9 cellular contexts compared by ENCODE assay signal in the genomic region with DNA sequence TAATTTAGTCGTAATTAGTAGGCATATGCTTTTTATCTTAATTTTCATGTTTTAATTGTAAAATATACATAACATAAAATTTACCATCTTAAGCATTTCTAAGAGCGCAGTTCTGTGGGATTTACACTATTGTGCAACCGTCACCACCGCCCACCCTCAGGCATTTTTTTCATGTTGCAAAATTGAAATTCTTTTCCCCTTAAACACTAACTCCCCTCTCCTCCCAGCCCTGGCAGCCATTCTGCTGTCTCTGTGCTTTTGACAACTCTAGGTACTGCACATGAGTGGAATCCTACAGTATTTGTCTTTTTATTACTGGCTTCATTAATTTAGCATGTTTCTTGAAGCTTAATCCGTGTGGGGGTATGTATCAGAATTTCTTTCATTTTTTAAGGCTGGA. TPM values are rescaled to one million over a fixed set of nuclear protein-coding genes. Genes with fewer than 3 reads are reported as not detected.
DNase-seq lines count a peak whose midpoint lies in the region; ATAC-seq and TF ChIP-seq lines count a peak whose summit lies in the region.
"Had no signal": no experiment of that assay in that cellular context is flagged by ENCODE, and none has a peak within 500 bp of the region (broad histone marks: within the 10 kb centered on the region; RNA-seq: fewer than 3 reads in every experiment).

No MANE protein-coding gene starts in this region.

- intact Hi-C loops in CD4-positive, alpha-beta T cell (cut with DNase I, micrococcal nuclease): no loop called here
- intact Hi-C loops in MCF 10A (cut with micrococcal nuclease) (no loop called here), stomach (cut with DNase I; ENCODE audit: low total_unique reads) (no loop called here), aorta (cut with DNase I) (no loop called here)

- DNase-seq in CD4-positive, alpha-beta T cell: no peak
- DNase-seq in MG63 (peak; percentile 40), MCF 10A (ENCODE audit: unreplicated experiment) (peak; percentile 80), stomach (no peak), aorta (no peak)
- DNase-seq in naive thymus-derived CD8-positive, alpha-beta T cell: no peak
- no peak for DNase-seq in effector CD4-positive, alpha-beta T cell
- DNase-seq: activated CD8-positive, alpha-beta memory T cell treated with anti-CD3 and anti-CD28 coated beads, Interleukin-2, amount 50 U/mL, for 48 hours had no signal

- no peak for TF ChIP-seq CTCF in CD4-positive, alpha-beta T cell (IDR thresholded peaks at IDR 0.05)
- TF ChIP-seq CTCF in MCF 10A (IDR thresholded peaks at IDR 0.05; ENCODE audit: unreplicated experiment) (no peak), stomach (IDR thresholded peaks at IDR 0.05) (no peak)

- no peaks in the 10 kb centered on the region for H3K36me3 ChIP-seq in MG63
- no peaks in the 10 kb centered on the region for H3K36me3 ChIP-seq in stomach
- H3K36me3 ChIP-seq in aorta (ENCODE audit: control insufficient read depth in 1 of 2, insufficient read depth in 2 of 2, low read length in 1 of 2): no peaks in the 10 kb centered on the region

- CTCF ChIA-PET in CD4-positive, alpha-beta T cell (lab: Charles Lee): interaction anchor here (1.9 to 2.0 kb wide), 2 partner anchors 27 to 32 kb away, joined by 6 to 8 read pairs; no protein-coding TSS in a partner anchor
- CTCF ChIA-PET in MCF 10A (lab: Yijun Ruan, JAX): interaction anchor here (0.6 to 0.8 kb wide), 2 partner anchors 34 to 42 kb away, joined by 3 read pairs; no protein-coding TSS in a partner anchor

- no peak for TF ChIP-seq EP300 in stomach (IDR thresholded peaks at IDR 0.05)

- H3K4me3 ChIP-seq in MG63 (no peak overlapping the region), stomach (no peak overlapping the region), aorta (ENCODE audit: low read length in 2 of 2) (no peak overlapping the region)

- 60 to 78% (median 70%) methylated on average over 5 of the region's 5 CpGs for whole genome bisulfite sequencing in stomach, 5 donors
- WGBS in aorta, 2 donors: 54 to 58% methylated on average over 5 of the region's 5 CpGs

- no peak for TF ChIP-seq POLR2A in stomach (IDR thresholded peaks at IDR 0.05)

- H3K36me3 Mint-ChIP-seq in CD4-positive, alpha-beta T cell (ENCODE audit: low read depth): peaks cover 53% of the 10 kb centered on the region
- H3K36me3 Mint-ChIP-seq in MCF 10A (ENCODE audit: insufficient read depth, unreplicated experiment): no peaks in the 10 kb centered on the region
- H3K36me3 Mint-ChIP-seq in naive thymus-derived CD8-positive, alpha-beta T cell: peaks cover 0 to 58% (median 4%) of the 10 kb centered on the region in 3 donors

- H3K9me3 Mint-ChIP-seq in CD4-positive, alpha-beta T cell: no peaks in the 10 kb centered on the region
- H3K9me3 Mint-ChIP-seq in MCF 10A (ENCODE audit: unreplicated experiment): no peaks in the 10 kb centered on the region
- H3K9me3 Mint-ChIP-seq in naive thymus-derived CD8-positive, alpha-beta T cell: no peaks in the 10 kb centered on the region

- H3K27me3 ChIP-seq in CD4-positive, alpha-beta T cell (ENCODE audit: control insufficient read depth, insufficient read depth, low read length): no peaks in the 10 kb centered on the region
- H3K27me3 ChIP-seq in MG63 (no peaks in the 10 kb centered on the region), stomach (peaks cover 0 to 3% (median 3%) of the 10 kb centered on the region in 3 donors), aorta (ENCODE audit: control insufficient read depth in 1 of 2, insufficient read depth in 2 of 2, low read length in 1 of 2) (no peaks in the 10 kb centered on the region)

- no peaks in the 10 kb centered on the region for H3K27me3 Mint-ChIP-seq in CD4-positive, alpha-beta T cell
- H3K27me3 Mint-ChIP-seq in MCF 10A (ENCODE audit: insufficient read depth, unreplicated experiment): no peaks in the 10 kb centered on the region
- H3K27me3 Mint-ChIP-seq in naive thymus-derived CD8-positive, alpha-beta T cell: no peaks in the 10 kb centered on the region

- POLR2A ChIA-PET in CD4-positive, alpha-beta T cell (lab: Charles Lee): interaction anchor here (1.0 to 14.1 kb wide), 4 partner anchors 8 to 59 kb away, joined by 4 to 512 read pairs (median 214); a partner anchor contains a TSS
- POLR2A ChIA-PET in MCF 10A (lab: Yijun Ruan, JAX): interaction anchor here (0.7 kb wide), 1 partner anchor 186 kb away, joined by 3 read pairs; no protein-coding TSS in a partner anchor
- POLR2A ChIA-PET in naive thymus-derived CD8-positive, alpha-beta T cell (lab: Charles Lee): interaction anchor here (13.4 to 46.7 kb wide), 4 partner anchors 13 to 53 kb away, joined by 284 to 1921 read pairs (median 557); no protein-coding TSS in a partner anchor

- peak overlapping the region; percentile 14 for H3K4me3 Mint-ChIP-seq in CD4-positive, alpha-beta T cell
- H3K4me3 Mint-ChIP-seq in MCF 10A (ENCODE audit: unreplicated experiment): no peak overlapping the region
- H3K4me3 Mint-ChIP-seq in naive thymus-derived CD8-positive, alpha-beta T cell: peak overlapping the region in 9 of 10 donors; percentile 29 to 95 (median 67)

- H3K27ac Mint-ChIP-seq in CD4-positive, alpha-beta T cell: peak overlapping the region; percentile 97
- H3K27ac Mint-ChIP-seq in MCF 10A (ENCODE audit: low read depth, unreplicated experiment): no peak overlapping the region
- H3K27ac Mint-ChIP-seq in naive thymus-derived CD8-positive, alpha-beta T cell: peak overlapping the region; percentile 71 to 98 (median 86)

- no peaks in the 10 kb centered on the region for H3K9me3 ChIP-seq in CD4-positive, alpha-beta T cell (ENCODE audit: control insufficient read depth, low read length)
- no peaks in the 10 kb centered on the region for H3K9me3 ChIP-seq in MG63
- no peaks in the 10 kb centered on the region for H3K9me3 ChIP-seq in stomach
- no peaks in the 10 kb centered on the region for H3K9me3 ChIP-seq in aorta (ENCODE audit: control insufficient read depth, low read length)

- no peak for ATAC-seq in CD4-positive, alpha-beta T cell (ENCODE audit: poor library complexity)
- no peak for ATAC-seq in naive thymus-derived CD8-positive, alpha-beta T cell
- ATAC-seq in aorta (ENCODE audit: low FRiP score): no peak

- peaks cover 72% of the 10 kb centered on the region for H3K4me1 Mint-ChIP-seq in CD4-positive, alpha-beta T cell (ENCODE audit: low read depth)
- peaks cover 6% of the 10 kb centered on the region for H3K4me1 Mint-ChIP-seq in MCF 10A (ENCODE audit: insufficient read depth, unreplicated experiment)
- H3K4me1 Mint-ChIP-seq in naive thymus-derived CD8-positive, alpha-beta T cell: peaks cover 35 to 93% (median 84%) of the 10 kb centered on the region in 4 donors

- H3K4me1 ChIP-seq in stomach: peaks cover 0 to 5% (median 2%) of the 10 kb centered on the region in 4 donors
- no peaks in the 10 kb centered on the region for H3K4me1 ChIP-seq in aorta (ENCODE audit: control insufficient read depth in 1 of 2, insufficient read depth in 2 of 2, low read length in 2 of 2)
- H3K4me1 ChIP-seq: parathyroid adenoma had no signal

- BruUV-seq in MCF 10A (replicated peaks; lab: Mats Ljungman, UMichigan): no TSS peak

- peak overlapping the region; percentile 4 for H3K27ac ChIP-seq in CD4-positive, alpha-beta T cell (ENCODE audit: low read depth, low read length)
- H3K27ac ChIP-seq in stomach (no peak overlapping the region), aorta (ENCODE audit: low read depth in 1 of 2, low read length in 2 of 2) (no peak overlapping the region)
- H3K27ac ChIP-seq: parathyroid adenoma had no signal

RNA-seq across cellular contexts. Expression of a gene that starts 7.8 kb away (rescaled TPM):
- total RNA-seq in CD4-positive, alpha-beta T cell: 100 to 1,000 TPM; 202 to 213 TPM
- 0.47 and 2.9 TPM in 2 replicates for total RNA-seq in MG63 (2014; rRNA removed; shearing (Covaris generic); ENCODE audit: low replicate concordance)
- total RNA-seq in MCF 10A (2022): 6.3 and 7.0 TPM in 2 replicates
- total RNA-seq in naive thymus-derived CD8-positive, alpha-beta T cell: 100 to 1,000 TPM; 334 to 343 TPM
- 100 to 1,000 TPM in 1 of 3 donors, 10 to 100 TPM in 2; 56.8 to 166 (median 87.4) TPM for polyA plus RNA-seq in naive thymus-derived CD8-positive, alpha-beta T cell
- 10 to 100 TPM in 2 of 5 donors, 1 to 10 TPM in 3; 5.1 to 74.1 (median 7.8) TPM for total RNA-seq in stomach
- polyA plus RNA-seq in stomach: 1 to 10 TPM; 2.8 to 5.0 (median 2.9) TPM
- 10 to 100 TPM; 13.3 to 21.0 TPM for total RNA-seq in aorta
- 10 to 100 TPM in 1 of 2 donors, 1 to 10 TPM in 1; 5.2 to 10.1 TPM for polyA plus RNA-seq in aorta

Comparison
In these comparisons a context has a peak if more than half of its experiments do, and no peak if none do; other contexts are left out.
1. DNase-seq: peak in MG63 (single experiment) and MCF 10A (single experiment); none in CD4-positive, alpha-beta T cell (0 of 10), naive thymus-derived CD8-positive, alpha-beta T cell (0 of 10), stomach (single experiment), effector CD4-positive, alpha-beta T cell (single experiment) and aorta (0 of 2).